ENCODE assay signal across 15 cellular contexts in genomic region chr14:76138119-76138757, GRCh38. TPM values are rescaled to one million over a fixed set of nuclear protein-coding genes. Genes with fewer than 3 reads are reported as not detected.
DNase-seq lines count a peak whose midpoint lies in the region; ATAC-seq, FAIRE-seq and TF ChIP-seq lines count a peak whose summit lies in the region.
"Had no signal": no experiment of that assay in that cellular context is flagged by ENCODE, and none has a peak within 500 bp of the region (broad histone marks: within the 10 kb centered on the region; RNA-seq: fewer than 3 reads in every experiment).

No MANE protein-coding gene starts in this region.

- FAIRE-seq in A549 (lab: Jason Lieb, UNC): no peak
- FAIRE-seq: colon, GM12878 had no signal

- H3K27ac Mint-ChIP-seq in WTC11: no peak overlapping the region
- H3K27ac Mint-ChIP-seq: activated CD8-positive, alpha-beta T cell treated with anti-CD3 and anti-CD28 coated beads for 36 hours had no signal

- H3K4me3 Mint-ChIP-seq in WTC11: peak overlapping the region; percentile 66
- H3K4me3 Mint-ChIP-seq: activated CD8-positive, alpha-beta T cell treated with anti-CD3 and anti-CD28 coated beads for 36 hours had no signal

- H3K9me3 ChIP-seq in A549: no peaks in the 10 kb centered on the region
- no peaks in the 10 kb centered on the region for H3K9me3 ChIP-seq in iPS-15b (ENCODE audit: control insufficient read depth, insufficient read depth, low read length)
- no peaks in the 10 kb centered on the region for H3K9me3 ChIP-seq in prostate gland

- TF ChIP-seq POLR2A in A549 (IDR thresholded peaks at IDR 0.05; ENCODE audit: low read length) (no peak), prostate gland (IDR thresholded peaks at IDR 0.05) (no peak)

- no peaks in the 10 kb centered on the region for H3K4me1 ChIP-seq in A549
- peaks cover 10% of the 10 kb centered on the region for H3K4me1 ChIP-seq in iPS-15b (ENCODE audit: control insufficient read depth, insufficient read depth, low read length)
- no peaks in the 10 kb centered on the region for H3K4me1 ChIP-seq in prostate gland (replicated peaks)

- no peak for TF ChIP-seq EP300 in A549 (IDR thresholded peaks at IDR 0.05)

- H3K4me1 Mint-ChIP-seq in WTC11: peaks cover 30% of the 10 kb centered on the region

- no peak overlapping the region for H3K9ac ChIP-seq in iPS-15b (ENCODE audit: low read depth, low read length)

- TF ChIP-seq RAD21 in A549 (conservative IDR thresholded peaks at IDR 0.05 in 1 of 2, IDR thresholded peaks at IDR 0.05 in 1 of 2): no peak

- H3K4me3 ChIP-seq in A549 (no peak overlapping the region), iPS-15b (ENCODE audit: low read depth, low read length) (peak overlapping the region; percentile 65), prostate gland (peak overlapping the region; percentile 8 to 18)
- H3K4me3 ChIP-seq: GM12878, PC-9 had no signal

- H3K27me3 Mint-ChIP-seq in WTC11 (ENCODE audit: low read depth): peaks cover 82% of the 10 kb centered on the region

- TF ChIP-seq CTCF in A549 (IDR thresholded peaks at IDR 0.05) (no peak), WTC11 (IDR thresholded peaks at IDR 0.05) (no peak), prostate gland (IDR thresholded peaks at IDR 0.05) (no peak)

- CTCF ChIA-PET in A549 (lab: Yijun Ruan, JAX) (interaction anchor here (0.8 kb wide), 1 partner anchor 15 kb away, joined by 3 read pairs; no protein-coding TSS in a partner anchor), WTC11 (lab: Charles Lee) (interaction anchor here (0.6 to 1.8 kb wide), 3 partner anchors 24 to 233 kb away, joined by 4 to 7 read pairs (median 5); no protein-coding TSS in a partner anchor)

- intact Hi-C loops in prostate gland (cut with DNase I): no loop called here

- peaks cover 71% of the 10 kb centered on the region for H3K27me3 ChIP-seq in iPS-15b (ENCODE audit: control insufficient read depth, insufficient read depth, low read length)
- peaks cover 4% of the 10 kb centered on the region for H3K27me3 ChIP-seq in prostate gland (replicated peaks; ENCODE audit: insufficient read depth)

- H3K4me2 ChIP-seq in A549: no peak overlapping the region
- H3K4me2 ChIP-seq: PC-9 had no signal

- peaks cover 3% of the 10 kb centered on the region for H3K9me3 Mint-ChIP-seq in WTC11

- ATAC-seq in A549 (no peak), WTC11 (peak; percentile 12)
- ATAC-seq: activated CD8-positive, alpha-beta T cell treated with anti-CD3 and anti-CD28 coated beads for 36 hours; GM12878; left lobe of liver had no signal

- DNase-seq in A549 (ENCODE audit: low read depth in 1 of 2, low spot score in 1 of 2) (no peak), WTC11 (ENCODE audit: low spot score) (no peak), prostate gland (ENCODE audit: low spot score) (no peak), amniotic stem cell (lab: John Stamatoyannopoulos, UW) (no peak), GM19240 (ENCODE audit: insufficient read length, low spot score) (no peak), NCI-H446 (lab: John Stamatoyannopoulos, UW) (no peak), NCI-H510A (lab: John Stamatoyannopoulos, UW) (no peak)
- DNase-seq: activated CD8-positive, alpha-beta T cell treated with anti-CD3 and anti-CD28 coated beads for 36 hours; activated naive CD4-positive, alpha-beta T cell treated with Interleukin-2 at 50 U/mL for 16 hours; DMS79; PC-9 had no signal

- H3K27ac ChIP-seq in A549 (no peak overlapping the region), prostate gland (no peak overlapping the region)
- H3K27ac ChIP-seq: PC-9 had no signal

- no peaks in the 10 kb centered on the region for H3K36me3 ChIP-seq in iPS-15b (ENCODE audit: control insufficient read depth, insufficient read depth, low read length)
- no peaks in the 10 kb centered on the region for H3K36me3 ChIP-seq in prostate gland

- 0 out of 2 replicates have a peak, but pooled peaks cover 2% of the 10 kb centered on the region for H3K36me3 Mint-ChIP-seq in WTC11

- POLR2A ChIA-PET in A549 (lab: Yijun Ruan, JAX) (no interaction called here), WTC11 (lab: Charles Lee) (interaction anchor here (1.0 kb wide), 1 partner anchor 13 kb away, joined by 5 read pairs; the partner anchor contains the start of gene GPATCH2L)

- WGBS in A549 (ENCODE audit: missing lambda C conversion rate): 49% methylated on average over 24 of the region's 24 CpGs
- 16% methylated on average over 24 of the region's 24 CpGs for WGBS in prostate gland

TF ChIP-seq in A549, 52 proteins besides CTCF, POLR2A, EP300 and RAD21:
- TF ChIP-seq, protein P1, sequence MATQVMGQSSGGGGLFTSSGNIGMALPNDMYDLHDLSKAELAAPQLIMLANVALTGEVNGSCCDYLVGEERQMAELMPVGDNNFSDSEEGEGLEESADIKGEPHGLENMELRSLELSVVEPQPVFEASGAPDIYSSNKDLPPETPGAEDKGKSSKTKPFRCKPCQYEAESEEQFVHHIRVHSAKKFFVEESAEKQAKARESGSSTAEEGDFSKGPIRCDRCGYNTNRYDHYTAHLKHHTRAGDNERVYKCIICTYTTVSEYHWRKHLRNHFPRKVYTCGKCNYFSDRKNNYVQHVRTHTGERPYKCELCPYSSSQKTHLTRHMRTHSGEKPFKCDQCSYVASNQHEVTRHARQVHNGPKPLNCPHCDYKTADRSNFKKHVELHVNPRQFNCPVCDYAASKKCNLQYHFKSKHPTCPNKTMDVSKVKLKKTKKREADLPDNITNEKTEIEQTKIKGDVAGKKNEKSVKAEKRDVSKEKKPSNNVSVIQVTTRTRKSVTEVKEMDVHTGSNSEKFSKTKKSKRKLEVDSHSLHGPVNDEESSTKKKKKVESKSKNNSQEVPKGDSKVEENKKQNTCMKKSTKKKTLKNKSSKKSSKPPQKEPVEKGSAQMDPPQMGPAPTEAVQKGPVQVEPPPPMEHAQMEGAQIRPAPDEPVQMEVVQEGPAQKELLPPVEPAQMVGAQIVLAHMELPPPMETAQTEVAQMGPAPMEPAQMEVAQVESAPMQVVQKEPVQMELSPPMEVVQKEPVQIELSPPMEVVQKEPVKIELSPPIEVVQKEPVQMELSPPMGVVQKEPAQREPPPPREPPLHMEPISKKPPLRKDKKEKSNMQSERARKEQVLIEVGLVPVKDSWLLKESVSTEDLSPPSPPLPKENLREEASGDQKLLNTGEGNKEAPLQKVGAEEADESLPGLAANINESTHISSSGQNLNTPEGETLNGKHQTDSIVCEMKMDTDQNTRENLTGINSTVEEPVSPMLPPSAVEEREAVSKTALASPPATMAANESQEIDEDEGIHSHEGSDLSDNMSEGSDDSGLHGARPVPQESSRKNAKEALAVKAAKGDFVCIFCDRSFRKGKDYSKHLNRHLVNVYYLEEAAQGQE (IDR thresholded peaks at IDR 0.05): no peak
- TF ChIP-seq ZFP36 (IDR thresholded peaks at IDR 0.05; ENCODE audit: borderline replicate concordance, partially characterized antibody): peak; percentile 28

TF ChIP-seq in WTC11, 78 proteins besides CTCF, POLR2A, EP300 and RAD21 (continues in another document):
- TF ChIP-seq TP53 (CRISPR knock-in tag; IDR thresholded peaks at IDR 0.05) (no peak), ZNF396 (CRISPR knock-in tag; IDR thresholded peaks at IDR 0.05; ENCODE audit: borderline replicate concordance) (no peak), E2F5 (CRISPR knock-in tag; IDR thresholded peaks at IDR 0.05) (no peak), ZNF138 (CRISPR knock-in tag; conservative IDR thresholded peaks at IDR 0.05) (no peak), TCF7 (CRISPR knock-in tag; IDR thresholded peaks at IDR 0.05; ENCODE audit: low read depth) (no peak)
- TF ChIP-seq, protein P2, sequence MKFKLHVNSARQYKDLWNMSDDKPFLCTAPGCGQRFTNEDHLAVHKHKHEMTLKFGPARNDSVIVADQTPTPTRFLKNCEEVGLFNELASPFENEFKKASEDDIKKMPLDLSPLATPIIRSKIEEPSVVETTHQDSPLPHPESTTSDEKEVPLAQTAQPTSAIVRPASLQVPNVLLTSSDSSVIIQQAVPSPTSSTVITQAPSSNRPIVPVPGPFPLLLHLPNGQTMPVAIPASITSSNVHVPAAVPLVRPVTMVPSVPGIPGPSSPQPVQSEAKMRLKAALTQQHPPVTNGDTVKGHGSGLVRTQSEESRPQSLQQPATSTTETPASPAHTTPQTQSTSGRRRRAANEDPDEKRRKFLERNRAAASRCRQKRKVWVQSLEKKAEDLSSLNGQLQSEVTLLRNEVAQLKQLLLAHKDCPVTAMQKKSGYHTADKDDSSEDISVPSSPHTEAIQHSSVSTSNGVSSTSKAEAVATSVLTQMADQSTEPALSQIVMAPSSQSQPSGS (CRISPR knock-in tag; IDR thresholded peaks at IDR 0.05; ENCODE audit: borderline replicate concordance, low read depth): no peak
- TF ChIP-seq, protein P3, sequence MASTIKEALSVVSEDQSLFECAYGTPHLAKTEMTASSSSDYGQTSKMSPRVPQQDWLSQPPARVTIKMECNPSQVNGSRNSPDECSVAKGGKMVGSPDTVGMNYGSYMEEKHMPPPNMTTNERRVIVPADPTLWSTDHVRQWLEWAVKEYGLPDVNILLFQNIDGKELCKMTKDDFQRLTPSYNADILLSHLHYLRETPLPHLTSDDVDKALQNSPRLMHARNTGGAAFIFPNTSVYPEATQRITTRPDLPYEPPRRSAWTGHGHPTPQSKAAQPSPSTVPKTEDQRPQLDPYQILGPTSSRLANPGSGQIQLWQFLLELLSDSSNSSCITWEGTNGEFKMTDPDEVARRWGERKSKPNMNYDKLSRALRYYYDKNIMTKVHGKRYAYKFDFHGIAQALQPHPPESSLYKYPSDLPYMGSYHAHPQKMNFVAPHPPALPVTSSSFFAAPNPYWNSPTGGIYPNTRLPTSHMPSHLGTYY (CRISPR knock-in tag; IDR thresholded peaks at IDR 0.05): no peak
- TF ChIP-seq, protein P4, sequence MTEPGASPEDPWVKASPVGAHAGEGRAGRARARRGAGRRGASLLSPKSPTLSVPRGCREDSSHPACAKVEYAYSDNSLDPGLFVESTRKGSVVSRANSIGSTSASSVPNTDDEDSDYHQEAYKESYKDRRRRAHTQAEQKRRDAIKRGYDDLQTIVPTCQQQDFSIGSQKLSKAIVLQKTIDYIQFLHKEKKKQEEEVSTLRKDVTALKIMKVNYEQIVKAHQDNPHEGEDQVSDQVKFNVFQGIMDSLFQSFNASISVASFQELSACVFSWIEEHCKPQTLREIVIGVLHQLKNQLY (CRISPR knock-in tag; IDR thresholded peaks at IDR 0.05): no peak

RNA-seq across cellular contexts. Expression of gene GPATCH2L, which starts 13.5 kb away (rescaled TPM):
- polyA plus RNA-seq in A549 (2011; rRNA removed) (30.9 and 31.4 TPM in 2 replicates), A549 (2017; fragmentation: RNase III; extraction: RNeasy Plus Mini Kit Qiagen cat#74134 plus additional on column Dnase treatment) (17.8 to 19.6 TPM (median 18.2 TPM) in 3 replicates)
- polyA plus RNA-seq in A549 (2012; cell fraction: cytosol; rRNA removed): 16.0 and 16.4 TPM in 2 replicates
- polyA plus RNA-seq in A549 (2012; cell fraction: nucleus; rRNA removed): 22.4 and 34.8 TPM in 2 replicates
- 68.9 and 72.4 TPM in 2 replicates for polyA minus RNA-seq in A549 (2011; rRNA and poly(A)+ RNA removed)
- total RNA-seq in WTC11 (2021) (67.2 to 70.6 TPM (median 67.8 TPM) in 3 replicates), prostate gland (10 to 100 TPM; 39.0 to 60.3 TPM)
